Comparison of ENCODE assay signal across 1 cellular context in genomic region chr13:23610187-23610576, GRCh38.
A peak's percentile ranks its signal among the peaks of the same experiment; 100 is the strongest.
TF ChIP-seq lines count a peak whose summit lies in the region.

No MANE protein-coding gene starts in this region.

TF ChIP-seq in HepG2, 621 proteins besides CTCF, POLR2A, EP300 and RAD21 (continued from another document and continues in another):
- TF ChIP-seq TBX2 (CRISPR knock-in tag; IDR thresholded peaks at IDR 0.05; ENCODE audit: borderline replicate concordance) = no peak; the same call in 1 of the 2 replicates
- no peak for TF ChIP-seq ZNF232 (CRISPR knock-in tag; IDR thresholded peaks at IDR 0.05; ENCODE audit: borderline replicate concordance)
- TF ChIP-seq NFIB (CRISPR knock-in tag; IDR thresholded peaks at IDR 0.05; ENCODE audit: borderline replicate concordance) = no peak
- TF ChIP-seq ZNF264 (CRISPR knock-in tag; IDR thresholded peaks at IDR 0.05) = no peak
- TF ChIP-seq SRF (IDR thresholded peaks at IDR 0.05; ENCODE audit: low read depth, low read length) = no peak
- no peak for TF ChIP-seq SNRNP70 (IDR thresholded peaks at IDR 0.05; ENCODE audit: low read depth, low read length)
- no peak for TF ChIP-seq ZGPAT (CRISPR knock-in tag; IDR thresholded peaks at IDR 0.05)
- TF ChIP-seq ZFP91 (CRISPR knock-in tag; IDR thresholded peaks at IDR 0.05; ENCODE audit: borderline replicate concordance) = no peak
- no peak for TF ChIP-seq ATRX (CRISPR knock-in tag; IDR thresholded peaks at IDR 0.05; ENCODE audit: borderline replicate concordance)
- TF ChIP-seq TEAD2 (CRISPR knock-in tag; IDR thresholded peaks at IDR 0.05) = no peak
- no peak for TF ChIP-seq CERS6 (CRISPR knock-in tag; IDR thresholded peaks at IDR 0.05)
- no peak for TF ChIP-seq ESRRA (CRISPR knock-in tag; IDR thresholded peaks at IDR 0.05; ENCODE audit: low read depth)
- no peak for TF ChIP-seq REL (CRISPR knock-in tag; conservative IDR thresholded peaks at IDR 0.05)
- no peak for TF ChIP-seq ZNF501 (CRISPR knock-in tag; IDR thresholded peaks at IDR 0.05)
- peak; percentile 80 for TF ChIP-seq ARID5B (CRISPR knock-in tag; IDR thresholded peaks at IDR 0.05)
- no peak for TF ChIP-seq POLR2G (IDR thresholded peaks at IDR 0.05; ENCODE audit: low read depth, low read length)
- TF ChIP-seq TBL1XR1 (IDR thresholded peaks at IDR 0.05; ENCODE audit: borderline replicate concordance, low read length, partially characterized antibody) = no peak
- TF ChIP-seq HMGXB3 (CRISPR knock-in tag; IDR thresholded peaks at IDR 0.05; ENCODE audit: borderline replicate concordance) = no peak
- TF ChIP-seq ZNF552 (CRISPR knock-in tag; IDR thresholded peaks at IDR 0.05; ENCODE audit: borderline replicate concordance) = no peak
- no peak for TF ChIP-seq ASH2L (IDR thresholded peaks at IDR 0.05; ENCODE audit: insufficient read length, low read depth, low read length)
- TF ChIP-seq SYNCRIP (IDR thresholded peaks at IDR 0.05; ENCODE audit: insufficient read depth, low read depth, low read length) = no peak
- no peak for TF ChIP-seq HBP1 (CRISPR knock-in tag; IDR thresholded peaks at IDR 0.05; ENCODE audit: low read depth)
- no peak for TF ChIP-seq ZNF280B (CRISPR knock-in tag; IDR thresholded peaks at IDR 0.05; ENCODE audit: borderline replicate concordance)
- TF ChIP-seq ZBTB42 (CRISPR knock-in tag; IDR thresholded peaks at IDR 0.05) = no peak
- TF ChIP-seq ZSCAN22 (CRISPR knock-in tag; IDR thresholded peaks at IDR 0.05) = no peak
- TF ChIP-seq GLI4 (CRISPR knock-in tag; IDR thresholded peaks at IDR 0.05; ENCODE audit: borderline replicate concordance) = no peak
- no peak for TF ChIP-seq TFDP2 (CRISPR knock-in tag; IDR thresholded peaks at IDR 0.05)
- no peak for TF ChIP-seq POLR2AphosphoS2 (IDR thresholded peaks at IDR 0.05; ENCODE audit: low read depth, low read length)
- TF ChIP-seq ZNF274 (CRISPR knock-in tag; IDR thresholded peaks at IDR 0.05) = no peak
- peak; percentile 57; the same call in 1 of the 2 replicates for TF ChIP-seq DRAP1 (CRISPR knock-in tag; IDR thresholded peaks at IDR 0.05)
- TF ChIP-seq STAT6 (CRISPR knock-in tag; IDR thresholded peaks at IDR 0.05; ENCODE audit: borderline replicate concordance) = no peak
- no peak for TF ChIP-seq ZBTB39 (CRISPR knock-in tag; IDR thresholded peaks at IDR 0.05)
